18 cellular contexts compared by ENCODE assay signal in the genomic region with DNA sequence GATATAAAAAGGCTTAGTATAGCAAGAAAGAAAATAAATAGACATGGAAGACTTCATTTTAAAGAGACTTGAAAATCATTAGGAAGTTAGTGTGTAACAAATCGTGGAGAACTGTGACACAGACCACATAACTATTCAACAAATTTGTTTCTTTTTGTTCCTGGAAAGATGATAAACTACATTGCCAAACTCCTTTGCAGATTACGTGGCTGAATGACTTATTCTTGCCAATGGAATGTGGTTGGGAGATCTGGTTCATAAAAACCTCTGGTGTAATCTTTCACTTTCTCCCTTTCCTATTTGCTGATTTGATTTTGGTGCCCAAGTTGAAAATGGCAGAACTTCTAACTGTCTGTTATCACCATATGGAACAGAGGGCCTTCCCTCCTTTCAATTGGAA.
DNase-seq lines count a peak whose midpoint lies in the region; ATAC-seq and TF ChIP-seq lines count a peak whose summit lies in the region.
"Had no signal": no experiment of that assay in that cellular context is flagged by ENCODE, and none has a peak within 500 bp of the region (broad histone marks: within the 10 kb centered on the region; RNA-seq: fewer than 3 reads in every experiment).

No MANE protein-coding gene starts in this region.

- H3K4me2 ChIP-seq in mammary epithelial cell (ENCODE audit: insufficient read depth, low read depth, low read length), result peak overlapping the region; percentile 2
- H3K4me2 ChIP-seq: GM23338 had no signal

- no peaks in the 10 kb centered on the region for H3K79me2 ChIP-seq in mammary epithelial cell (ENCODE audit: insufficient read depth, low read length)

- no peak overlapping the region for H2AFZ ChIP-seq in mammary epithelial cell (ENCODE audit: low read depth, low read length)
- H2AFZ ChIP-seq: GM23338 had no signal

- CTCF ChIA-PET in AG04450 (lab: Charles Lee) (no interaction called here), mammary epithelial cell (lab: Charles Lee; ENCODE audit: low non-redundant PET) (no interaction called here)

- POLR2A ChIA-PET in AG04450 (lab: Yijun Ruan, JAX), result no interaction called here

- no peaks in the 10 kb centered on the region for H4K20me1 ChIP-seq in mammary epithelial cell (ENCODE audit: insufficient read depth, low read length)

- no peak for ATAC-seq in GM18505 (IDR thresholded peaks at IDR 0.05; ENCODE audit: unreplicated experiment)
- no peak for ATAC-seq in heart right ventricle
- ATAC-seq: GM23338, heart left ventricle had no signal

- TF ChIP-seq CTCF in AG04450 (IDR thresholded peaks at IDR 0.05; ENCODE audit: low read depth, low read length), result no peak
- no peak for TF ChIP-seq CTCF in mammary epithelial cell (conservative IDR thresholded peaks at IDR 0.05 in 1 of 2, IDR thresholded peaks at IDR 0.05 in 1 of 2; ENCODE audit: extremely low read depth in 1 of 2, insufficient read depth in 1 of 2, low read depth in 1 of 2, low read length in 2 of 2)
- TF ChIP-seq CTCF in heart right ventricle (IDR thresholded peaks at IDR 0.05), result no peak

- DNase-seq in AG04450 (ENCODE audit: low read depth, low spot score), result peak; percentile 52
- peak; percentile 91 for DNase-seq in LHCN-M2 (ENCODE audit: low read depth)
- DNase-seq in mammary epithelial cell, result peak; percentile 70
- peak; percentile 82 for DNase-seq in kidney glomerular epithelial cell (lab: John Stamatoyannopoulos, UW)
- DNase-seq in activated CD4-positive, alpha-beta T cell treated with anti-CD3 and anti-CD28 coated beads, Interleukin-2, amount 50 U/mL, for 48 hours, result no peak
- no peak for DNase-seq in HUDEP-2 (lab: John Stamatoyannopoulos, UW; ENCODE audit: unreplicated experiment in 76 of 76)
- no peak for DNase-seq in heart right ventricle
- DNase-seq: ACHN; activated naive CD4-positive, alpha-beta T cell; heart left ventricle; left ventricle myocardium inferior; NCI-H1092 treated with DMSO at 0.1 percent for 48 hours; NCI-H446; Peyer's patch; spleen had no signal

- dilution Hi-C loops in mammary epithelial cell (cut with HindIII; ENCODE audit: low sequenced_read_pairs), result no loop called here

- no peak overlapping the region for H3K27ac ChIP-seq in AG04450 (ENCODE audit: low read depth, low read length)
- no peak overlapping the region for H3K27ac ChIP-seq in mammary epithelial cell (ENCODE audit: insufficient read depth, low read depth, low read length)
- no peak overlapping the region for H3K27ac ChIP-seq in heart right ventricle
- H3K27ac ChIP-seq: heart left ventricle, left ventricle myocardium inferior, Peyer's patch, spleen, tibial nerve had no signal

- intact Hi-C loops in mammary epithelial cell (cut with micrococcal nuclease) (no loop called here), heart right ventricle (cut with DNase I) (no loop called here)

- TF ChIP-seq POLR2A in GM18505 (IDR thresholded peaks at IDR 0.05; ENCODE audit: borderline replicate concordance, extremely low read depth, insufficient read depth, insufficient read length), result no peak

- H3K27me3 ChIP-seq in AG04450 (ENCODE audit: control insufficient read depth, insufficient read depth, low read length) (no peaks in the 10 kb centered on the region), mammary epithelial cell (ENCODE audit: insufficient read depth, low read length) (no peaks in the 10 kb centered on the region), heart right ventricle (no peaks in the 10 kb centered on the region)
- H3K27me3 ChIP-seq: heart left ventricle, Peyer's patch, spleen, tibial nerve had no signal

- H3K36me3 ChIP-seq in mammary epithelial cell (ENCODE audit: insufficient read depth, low read length) (no peaks in the 10 kb centered on the region), heart right ventricle (no peaks in the 10 kb centered on the region)
- H3K36me3 ChIP-seq: heart left ventricle, left ventricle myocardium inferior, Peyer's patch, spleen, tibial nerve had no signal

- 11% methylated on average over 2 of the region's 2 CpGs for WGBS in mammary epithelial cell (ENCODE audit: low coverage, missing lambda C conversion rate)
- 60 to 71% methylated on average over 2 of the region's 2 CpGs for WGBS in heart right ventricle, 2 donors

- H3K9ac ChIP-seq in mammary epithelial cell (ENCODE audit: insufficient read depth, low read length), result no peak overlapping the region

- peaks cover 9% of the 10 kb centered on the region for H3K4me1 ChIP-seq in mammary epithelial cell (ENCODE audit: insufficient read depth, low read length)
- H3K4me1 ChIP-seq in heart right ventricle, result peaks cover 0 to 6% (median 0%) of the 10 kb centered on the region in 9 donors
- H3K4me1 ChIP-seq: heart left ventricle, left ventricle myocardium inferior, Peyer's patch, spleen, tibial nerve had no signal

- H3K9me3 ChIP-seq in AG04450 (ENCODE audit: control insufficient read depth, insufficient read depth, low read length) (no peaks in the 10 kb centered on the region), mammary epithelial cell (replicated peaks; ENCODE audit: insufficient read depth, low read length) (no peaks in the 10 kb centered on the region), heart right ventricle (no peaks in the 10 kb centered on the region)
- H3K9me3 ChIP-seq: heart left ventricle, left ventricle myocardium inferior, Peyer's patch, spleen, tibial nerve had no signal

- no peak overlapping the region for H3K4me3 ChIP-seq in AG04450 (ENCODE audit: low read depth, low read length)
- no peak overlapping the region for H3K4me3 ChIP-seq in mammary epithelial cell (replicated peaks in 1 of 3; ENCODE audit: insufficient read depth in 1 of 3, low read depth in 2 of 3, low read length in 3 of 3)
- no peak overlapping the region for H3K4me3 ChIP-seq in heart right ventricle
- H3K4me3 ChIP-seq: GM23338, heart left ventricle, left ventricle myocardium inferior, Peyer's patch, spleen, tibial nerve had no signal

- in situ Hi-C loops in mammary epithelial cell (cut with MboI; ENCODE audit: low sequenced_read_pairs in 2 of 2), result no loop called here

- BruUV-seq in mammary epithelial cell (replicated peaks; lab: Mats Ljungman, UMichigan), result no TSS peak

Comparison
In these comparisons a context has a peak if more than half of its experiments do, and no peak if none do; other contexts are left out.
1. DNase-seq: peak in AG04450 (single experiment), LHCN-M2 (single experiment), mammary epithelial cell (single experiment) and kidney glomerular epithelial cell (single experiment); none in activated CD4-positive, alpha-beta T cell treated with anti-CD3 and anti-CD28 coated beads, Interleukin-2, amount 50 U/mL, for 48 hours (0 of 2), HUDEP-2 (0 of 76) and heart right ventricle (0 of 2).